ENCODE assay signal across 23 cellular contexts in genomic region chrX:53704854-53705253, GRCh38.
"Had no signal": no experiment of that assay in that cellular context is flagged by ENCODE, and none has a peak within 500 bp of the region (broad histone marks: within the 10 kb centered on the region; RNA-seq: fewer than 3 reads in every experiment).

No MANE protein-coding gene starts in this region.

- H3K4me2 ChIP-seq: PC-9 had no signal

- DNase-seq: IMR-90, Karpas-422, KG1, MG63, NCI-H1092, NCI-H1436, NCI-H187, NCI-H2029, NCI-H2081 treated with DMSO at 0.1 percent for 48 hours, NCI-H2171, NCI-H226, NCI-H446, NCI-H510A, NCI-H524 treated with DMSO at 0.1 percent for 48 hours, NCI-H69, NCI-H774, OCI-M1, PC-9, Peyer's patch, SHP77 treated with DMSO at 0.1 percent for 48 hours, SJCRH30 had no signal

- H3K4me3 ChIP-seq: MG63, PC-9, Peyer's patch, SJCRH30 had no signal

- ATAC-seq: Right ventricle myocardium inferior, SK-N-SH treated with all-trans-retinoic acid at 6 μM for 48 hours had no signal

- H3K27ac ChIP-seq: PC-9, Peyer's patch, SJCRH30 had no signal

- H3K9me3 ChIP-seq: MG63, Peyer's patch, SJCRH30 had no signal

- H2AFZ ChIP-seq: PC-9 had no signal

- H3K4me1 ChIP-seq: Peyer's patch, SJCRH30 had no signal

- H3K27me3 ChIP-seq: MG63, Peyer's patch, SJCRH30 had no signal

- H3K36me3 ChIP-seq: MG63, Peyer's patch, SJCRH30 had no signal
